8 cellular contexts compared by ENCODE assay signal in genomic region chr10:102055647-102056419, GRCh38. TPM values are rescaled to one million over a fixed set of nuclear protein-coding genes. Genes with fewer than 3 reads are reported as not detected.
DNase-seq lines count a peak whose midpoint lies in the region; ATAC-seq and TF ChIP-seq lines count a peak whose summit lies in the region.

TSS of gene ARMH3 (minus strand) at chr10:102056173. CDS start at chr10:102040114, 16,059 bp downstream.

- peaks cover 8% of the 10 kb centered on the region for H3K4me1 ChIP-seq in HUES6 (ENCODE audit: control insufficient read depth, insufficient read depth, low read length)
- H3K4me1 ChIP-seq in OCI-LY3 (ENCODE audit: low read length): peaks cover 9% of the 10 kb centered on the region; the same call in 1 of the 2 replicates

- H3K9me3 ChIP-seq in HUES6 (ENCODE audit: control insufficient read depth, insufficient read depth, low read depth, low read length) (no peaks in the 10 kb centered on the region), OCI-LY3 (ENCODE audit: insufficient read depth, low read length) (no peaks in the 10 kb centered on the region)

- DNase-seq in Caki2 (ENCODE audit: low read depth) (peak; percentile 94), epidermal melanocyte (ENCODE audit: insufficient read length, low spot score) (peak; percentile 98), middle frontal gyrus (ENCODE audit: extremely low spot score, low spot score) (peak; percentile 94)
- DNase-seq in activated CD8-positive, alpha-beta memory T cell treated with anti-CD3 and anti-CD28 coated beads, Interleukin-2, amount 50 U/mL, for 48 hours: peak; percentile 90
- DNase-seq in stimulated activated CD8-positive, alpha-beta memory T cell treated with anti-CD3 and anti-CD28 coated beads, Interleukin-2, amount 100 ng/mL, for 48 hours (ENCODE audit: low read depth in 2 of 2): peak; percentile 83 to 84

- no peaks in the 10 kb centered on the region for H4K20me1 ChIP-seq in OCI-LY3 (ENCODE audit: insufficient read depth, low read length)

- H3K9ac ChIP-seq in HUES6 (ENCODE audit: low read length): peak within 1 kb of the TSS; percentile 67
- H3K9ac ChIP-seq in OCI-LY3 (ENCODE audit: low read length): peak within 1 kb of the TSS; percentile 85

- H2AFZ ChIP-seq in OCI-LY3 (ENCODE audit: low read depth, low read length): peak within 1 kb of the TSS; percentile 94

- in situ Hi-C loops in Caki2 (cut with HindIII; ENCODE audit: low pct_unique_long_range_greater_than_20kb, low sequenced_read_pairs): no loop called here

- peak within 1 kb of the TSS; percentile 85 for H3K4me3 ChIP-seq in HUES6 (ENCODE audit: low read depth, low read length)
- peak within 1 kb of the TSS; percentile 98 for H3K4me3 ChIP-seq in OCI-LY3 (ENCODE audit: low read length)

- H3K79me2 ChIP-seq in OCI-LY3 (ENCODE audit: low read length): peaks cover 37% of the 10 kb centered on the region

- H3K27me3 ChIP-seq in HUES6 (ENCODE audit: control insufficient read depth, insufficient read depth, low read length): no peaks in the 10 kb centered on the region
- no peaks in the 10 kb centered on the region for H3K27me3 ChIP-seq in OCI-LY3 (ENCODE audit: low read depth, low read length)

- H3K27ac ChIP-seq in HUES6 (ENCODE audit: low read depth, low read length): peak within 1 kb of the TSS; percentile 74; the same call in 1 of the 2 replicates
- peak within 1 kb of the TSS; percentile 65 for H3K27ac ChIP-seq in OCI-LY3 (ENCODE audit: low read length)

- H3K36me3 ChIP-seq in HUES6 (ENCODE audit: control insufficient read depth, insufficient read depth, low read length) (no peaks in the 10 kb centered on the region), OCI-LY3 (replicated peaks; ENCODE audit: low read depth, low read length) (peaks cover 4% of the 10 kb centered on the region)

- TF ChIP-seq CTCF in OCI-LY3 (IDR thresholded peaks at IDR 0.05; ENCODE audit: low read depth, low read length): no peak

- peak; percentile 93 for ATAC-seq in GM21390 (IDR thresholded peaks at IDR 0.05; ENCODE audit: unreplicated experiment)

- peak within 1 kb of the TSS; percentile 92 for H3K4me2 ChIP-seq in OCI-LY3 (ENCODE audit: low read length)

RNA-seq across cellular contexts. Expression of gene ARMH3, which starts in this region (rescaled TPM):
- total RNA-seq in Caki2 (2014; rRNA removed; shearing (Covaris generic); ENCODE audit: low replicate concordance): 5.6 and 7.1 TPM in 2 replicates

Comparison
In these comparisons a context has a peak if more than half of its experiments do, and no peak if none do; other contexts are left out.
1. Peak in every context shown above with its lines: DNase-seq, ATAC-seq, H3K4me3 ChIP-seq and H3K27ac ChIP-seq.